In the genomic region with DNA sequence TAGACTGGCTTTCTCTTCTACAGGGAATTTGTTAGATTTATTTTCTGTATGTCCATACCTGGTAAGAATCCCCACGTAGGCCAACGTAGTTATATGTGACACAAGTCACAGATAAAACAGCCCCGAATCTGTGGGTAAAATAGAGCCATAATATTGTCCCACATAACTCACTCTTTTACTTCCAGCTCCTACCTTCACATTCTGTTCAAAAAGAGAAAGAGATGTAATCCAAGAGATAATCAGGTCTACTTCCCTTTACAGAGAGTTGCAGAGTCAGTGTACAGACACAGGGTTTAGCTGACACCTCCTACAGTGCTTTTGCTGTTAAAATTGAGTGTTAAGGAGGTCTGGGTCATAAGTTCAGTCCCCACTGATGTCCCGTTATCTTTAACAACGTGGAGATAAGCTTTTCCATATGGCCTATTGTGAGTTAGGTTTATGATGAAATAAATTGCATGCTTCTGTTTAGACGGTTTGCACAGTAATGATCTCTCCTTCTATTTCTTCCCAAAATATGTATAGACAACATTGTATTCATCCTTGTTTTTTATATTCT, we compare ENCODE assay signal across 19 cellular contexts.
"Had no signal": no experiment of that assay in that cellular context is flagged by ENCODE, and none has a peak within 500 bp of the region (broad histone marks: within the 10 kb centered on the region; RNA-seq: fewer than 3 reads in every experiment).

No MANE protein-coding gene starts in this region.

- ATAC-seq: activated CD8-positive, alpha-beta T cell treated with anti-CD3 and anti-CD28 coated beads, Interleukin-2, amount 10 ng/mL, durations not matched to agents 7 days and 5 days; esophagus mucosa; left colon; lower lobe of right lung; pancreas had no signal

- H3K4me1 ChIP-seq: colonic mucosa, lower lobe of right lung, pancreas, thyroid gland, vagina had no signal

- H3K27ac ChIP-seq: colonic mucosa, lower lobe of right lung, pancreas, thyroid gland, vagina had no signal

- DNase-seq: activated CD4-positive, alpha-beta T cell treated with anti-CD3 and anti-CD28 coated beads, Interleukin-2, amount 10 ng/mL, durations not matched to agents 24 days and 14 days; activated CD4-positive, CD25-positive, alpha-beta regulatory T cell; activated CD8-positive, alpha-beta memory T cell treated with anti-CD3 and anti-CD28 coated beads, Interleukin-2, amount 50 U/mL, for 4 hours; activated CD8-positive, alpha-beta T cell treated with anti-CD3 and anti-CD28 coated beads, Interleukin-2, amount 10 ng/mL, durations not matched to agents 7 days and 5 days; activated gamma-delta T cell treated with Interleukin-2 at 50 U/mL for 16 hours; amniotic stem cell; caudate nucleus; colonic mucosa; left colon; lower lobe of right lung; midbrain; pancreas; stimulated activated CD4-positive, alpha-beta T cell treated with anti-CD3 and anti-CD28 coated beads, Interleukin-2, amount 100 ng/mL, for 48 hours; stimulated activated naive B cell treated with anti-CD40 and anti-IgM and Interleukin-4, amounts not matched to agents 10 μg/mL and 1 μg/mL and 100 μg/mL, for 72 hours; thyroid gland had no signal

- H3K27me3 ChIP-seq: colonic mucosa, pancreas, thyroid gland, vagina had no signal

- FAIRE-seq: endometrium, islet of Langerhans, pancreas had no signal

- H3K9me3 ChIP-seq: colonic mucosa, lower lobe of right lung, pancreas, thyroid gland, vagina had no signal

- H3K4me3 ChIP-seq: colonic mucosa, lower lobe of right lung, pancreas, thyroid gland, vagina had no signal

- H3K36me3 ChIP-seq: colonic mucosa, lower lobe of right lung, pancreas, thyroid gland, vagina had no signal
